28 cellular contexts compared by ENCODE assay signal in the genomic region with DNA sequence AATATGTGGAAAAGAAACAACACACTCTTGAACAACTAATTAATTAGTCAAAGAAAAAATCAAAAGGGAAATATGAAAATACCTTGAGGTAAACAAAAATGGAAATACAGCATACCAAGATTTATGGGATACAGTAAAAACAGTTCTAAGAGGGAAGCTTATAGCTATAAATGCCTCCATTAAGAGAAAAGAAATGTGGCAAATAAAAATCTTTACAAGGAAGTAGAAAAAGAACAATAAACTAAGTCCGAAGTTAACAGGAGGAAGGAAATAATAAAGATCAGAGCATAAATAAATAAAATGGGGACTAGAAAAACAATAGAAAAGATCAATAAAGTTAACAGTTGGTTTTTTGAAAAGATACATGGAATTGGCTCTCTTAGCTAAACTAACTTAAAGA.
"Had no signal": no experiment of that assay in that cellular context is flagged by ENCODE, and none has a peak within 500 bp of the region (broad histone marks: within the 10 kb centered on the region; RNA-seq: fewer than 3 reads in every experiment).

No MANE protein-coding gene starts in this region.

- ATAC-seq: natural killer cell; right lobe of liver; stimulated activated memory B cell treated with anti-CD40 and anti-IgM and Interleukin-4, amounts not matched to agents 10 μg/mL and 1 μg/mL and 100 μg/mL, for 72 hours; stimulated activated naive CD8-positive, alpha-beta T cell treated with anti-CD3 and anti-CD28 coated beads, Interleukin-15, amount 100 ng/mL, for 72 hours had no signal

- H3K27ac Mint-ChIP-seq: immature natural killer cell; mesothelial cell of epicardium; natural killer cell; nephron progenitor cell; neural progenitor cell; stimulated activated memory B cell treated with anti-CD40 and anti-IgM and Interleukin-4, amounts not matched to agents 10 μg/mL and 1 μg/mL and 100 μg/mL, for 72 hours; stimulated activated naive CD8-positive, alpha-beta T cell treated with anti-CD3 and anti-CD28 coated beads, Interleukin-15, amount 100 ng/mL, for 72 hours; type B pancreatic cell had no signal

- DNase-seq: hypothalamus; immature natural killer cell; islet precursor cell; left ventricle myocardium inferior; mesendoderm; naive B cell; natural killer cell; nephron progenitor cell; occipital lobe; right lobe of liver; stimulated activated CD4-positive, alpha-beta T cell treated with anti-CD3 and anti-CD28 coated beads, Interleukin-1b, Interleukin-23, amount 100 ng/mL, for 48 hours; stimulated activated CD4-positive, alpha-beta T cell treated with anti-CD3 and anti-CD28 coated beads, Interleukin-2, amount 100 ng/mL, for 48 hours; stimulated activated CD4-positive, alpha-beta T cell treated with anti-CD3 and anti-CD28 coated beads, Interleukin-4, amount 100 ng/mL, for 4 hours; stimulated activated CD8-positive, alpha-beta memory T cell treated with anti-CD3 and anti-CD28 coated beads, Interleukin-4, amount 100 ng/mL, for 48 hours; stimulated activated naive CD4-positive, alpha-beta T cell treated with Interleukin-2 at 50 U/mL for 16 hours; stimulated activated naive CD8-positive, alpha-beta T cell treated with anti-CD3 and anti-CD28 coated beads, Interleukin-15, amount 100 ng/mL, for 72 hours; substantia nigra; uterus had no signal

- H3K27me3 Mint-ChIP-seq: stimulated activated memory B cell treated with anti-CD40 and anti-IgM and Interleukin-4, amounts not matched to agents 10 μg/mL and 1 μg/mL and 100 μg/mL, for 72 hours; stimulated activated naive CD8-positive, alpha-beta T cell treated with anti-CD3 and anti-CD28 coated beads, Interleukin-15, amount 100 ng/mL, for 72 hours; type B pancreatic cell had no signal

- H3K9me3 Mint-ChIP-seq: type B pancreatic cell had no signal

- H3K27ac ChIP-seq: left ventricle myocardium inferior, neural progenitor cell, neutrophil, parathyroid adenoma, right atrium auricular region, right lobe of liver, tibial nerve, uterus had no signal

- H3K36me3 Mint-ChIP-seq: naive B cell; neural progenitor cell; stimulated activated memory B cell treated with anti-CD40 and anti-IgM and Interleukin-4, amounts not matched to agents 10 μg/mL and 1 μg/mL and 100 μg/mL, for 72 hours; type B pancreatic cell had no signal

- H3K4me1 Mint-ChIP-seq: immature natural killer cell; mesothelial cell of epicardium; naive B cell; natural killer cell; nephron progenitor cell; neural progenitor cell; stimulated activated memory B cell treated with anti-CD40 and anti-IgM and Interleukin-4, amounts not matched to agents 10 μg/mL and 1 μg/mL and 100 μg/mL, for 72 hours; stimulated activated naive CD8-positive, alpha-beta T cell treated with anti-CD3 and anti-CD28 coated beads, Interleukin-15, amount 100 ng/mL, for 72 hours had no signal

- H3K9me3 ChIP-seq: neutrophil, right lobe of liver, uterus had no signal

- H3K4me3 Mint-ChIP-seq: immature natural killer cell; mesothelial cell of epicardium; naive B cell; natural killer cell; nephron progenitor cell; neural progenitor cell; stimulated activated memory B cell treated with anti-CD40 and anti-IgM and Interleukin-4, amounts not matched to agents 10 μg/mL and 1 μg/mL and 100 μg/mL, for 72 hours; stimulated activated naive CD8-positive, alpha-beta T cell treated with anti-CD3 and anti-CD28 coated beads, Interleukin-15, amount 100 ng/mL, for 72 hours; type B pancreatic cell had no signal

- H3K4me3 ChIP-seq: left ventricle myocardium inferior, lung, neural progenitor cell, right atrium auricular region, right lobe of liver, smooth muscle cell, tibial nerve, uterus had no signal

- H3K4me2 ChIP-seq: neural progenitor cell, smooth muscle cell had no signal

- H3K4me1 ChIP-seq: left ventricle myocardium inferior, neural progenitor cell, parathyroid adenoma, right atrium auricular region, right lobe of liver, tibial nerve, uterus had no signal
